17 cellular contexts compared by ENCODE assay signal in the genomic region with DNA sequence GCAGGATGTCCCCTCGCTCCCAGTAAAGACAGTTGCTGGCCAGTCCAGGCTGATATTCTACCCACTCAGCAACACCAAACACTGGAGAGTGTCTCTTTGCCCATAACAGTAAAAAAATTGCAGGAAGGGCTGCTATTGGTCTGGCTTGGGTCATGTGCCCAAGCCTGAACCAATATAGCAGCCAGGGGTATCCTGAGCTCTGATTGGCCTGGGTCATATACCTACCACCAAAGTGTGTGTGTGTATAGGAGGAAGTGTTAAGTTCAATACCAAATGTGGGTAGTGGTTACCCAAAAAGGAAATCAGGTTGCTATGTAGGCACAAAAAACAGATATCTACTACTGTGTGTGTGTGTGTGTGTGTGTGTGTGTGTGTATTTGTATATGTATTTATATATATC.
DNase-seq lines count a peak whose midpoint lies in the region; ATAC-seq and TF ChIP-seq lines count a peak whose summit lies in the region.
"Had no signal": no experiment of that assay in that cellular context is flagged by ENCODE, and none has a peak within 500 bp of the region (broad histone marks: within the 10 kb centered on the region; RNA-seq: fewer than 3 reads in every experiment).

No MANE protein-coding gene starts in this region.

- H3K27me3 ChIP-seq in Peyer's patch: no peaks in the 10 kb centered on the region
- H3K27me3 ChIP-seq: left lung, tibial artery had no signal

- peaks cover 0 to 5% (median 0%) of the 10 kb centered on the region in 4 donors for H3K9me3 ChIP-seq in Peyer's patch
- H3K9me3 ChIP-seq: left lung had no signal

- no peak for TF ChIP-seq CTCF in Peyer's patch (IDR thresholded peaks at IDR 0.05)

- H3K4me1 ChIP-seq in Peyer's patch: no peaks in the 10 kb centered on the region

- H3K36me3 Mint-ChIP-seq in activated naive CD4-positive, alpha-beta T cell treated with anti-CD3 and anti-CD28 coated beads, Interleukin-2, amount 50 U/mL, for 72 hours: no peaks in the 10 kb centered on the region
- H3K36me3 Mint-ChIP-seq: mesothelial cell of epicardium had no signal

- no peaks in the 10 kb centered on the region for H3K36me3 ChIP-seq in Peyer's patch
- H3K36me3 ChIP-seq: left lung, tibial artery had no signal

- ATAC-seq in activated naive CD4-positive, alpha-beta T cell treated with anti-CD3 and anti-CD28 coated beads, Interleukin-2, amount 50 U/mL, for 72 hours: peak; percentile 58 to 60
- peak; percentile 84 for ATAC-seq in stimulated activated naive CD8-positive, alpha-beta T cell treated with anti-CD3 and anti-CD28 coated beads, Interleukin-15, amount 100 ng/mL, for 72 hours
- ATAC-seq in HG03354 (IDR thresholded peaks at IDR 0.05; ENCODE audit: poor library complexity, severe bottlenecking, unreplicated experiment): no peak
- ATAC-seq: left lung had no signal

- peaks cover 0 to 4% of the 10 kb centered on the region in 2 donors for H3K9me3 Mint-ChIP-seq in activated naive CD4-positive, alpha-beta T cell treated with anti-CD3 and anti-CD28 coated beads, Interleukin-2, amount 50 U/mL, for 72 hours
- H3K9me3 Mint-ChIP-seq in stimulated activated naive CD8-positive, alpha-beta T cell treated with anti-CD3 and anti-CD28 coated beads, Interleukin-15, amount 100 ng/mL, for 72 hours: no peaks in the 10 kb centered on the region

- DNase-seq in activated naive CD4-positive, alpha-beta T cell treated with anti-CD3 and anti-CD28 coated beads, Interleukin-2, amount 50 U/mL, for 72 hours (ENCODE audit: low spot score in 2 of 2): no peak
- DNase-seq in activated naive CD4-positive, alpha-beta T cell treated with anti-CD3 and anti-CD28 coated beads, Interleukin-2, amount 50 U/mL, for 16 hours: no peak
- DNase-seq in Jurkat, Clone E6-1 (ENCODE audit: low read depth, low spot score): peak; percentile 65
- peak; percentile 27 for DNase-seq in central memory CD4-positive, alpha-beta T cell
- DNase-seq in stimulated activated naive CD8-positive, alpha-beta T cell treated with anti-CD3 and anti-CD28 coated beads, Interleukin-15, amount 100 ng/mL, for 72 hours: no peak
- DNase-seq in middle frontal gyrus (ENCODE audit: extremely low spot score, low spot score) (no peak), Peyer's patch (no peak)
- DNase-seq: activated CD4-positive, alpha-beta T cell treated with anti-CD3 and anti-CD28 coated beads, Interleukin-2, amount 50 U/mL, for 4 hours; activated T-cell treated with anti-CD3 and anti-CD28 coated beads, Interleukin-2, amount 50 U/mL, for 48 hours; left lung; NCI-H2081 treated with DMSO at 0.1 percent for 48 hours; NCI-H510A; stimulated activated naive CD4-positive, alpha-beta T cell; tibial artery had no signal

- TF ChIP-seq POLR2A in Peyer's patch (IDR thresholded peaks at IDR 0.05): no peak

- H3K4me3 ChIP-seq in Jurkat, Clone E6-1 (ENCODE audit: low read length): no peak overlapping the region
- no peak overlapping the region for H3K4me3 ChIP-seq in Peyer's patch
- H3K4me3 ChIP-seq: left lung, tibial artery had no signal

- peaks cover 7% of the 10 kb centered on the region for H3K27me3 Mint-ChIP-seq in stimulated activated naive CD8-positive, alpha-beta T cell treated with anti-CD3 and anti-CD28 coated beads, Interleukin-15, amount 100 ng/mL, for 72 hours

- no peak overlapping the region for H3K27ac Mint-ChIP-seq in activated naive CD4-positive, alpha-beta T cell treated with anti-CD3 and anti-CD28 coated beads, Interleukin-2, amount 50 U/mL, for 72 hours
- no peak overlapping the region for H3K27ac Mint-ChIP-seq in stimulated activated naive CD8-positive, alpha-beta T cell treated with anti-CD3 and anti-CD28 coated beads, Interleukin-15, amount 100 ng/mL, for 72 hours
- H3K27ac Mint-ChIP-seq: mesothelial cell of epicardium, progenitor cell of endocrine pancreas had no signal

- no peak overlapping the region for H3K4me3 Mint-ChIP-seq in stimulated activated naive CD8-positive, alpha-beta T cell treated with anti-CD3 and anti-CD28 coated beads, Interleukin-15, amount 100 ng/mL, for 72 hours
- H3K4me3 Mint-ChIP-seq: mesothelial cell of epicardium had no signal

- H3K27ac ChIP-seq in Peyer's patch: no peak overlapping the region
- H3K27ac ChIP-seq: left lung, tibial artery had no signal

- H3K4me1 Mint-ChIP-seq in stimulated activated naive CD8-positive, alpha-beta T cell treated with anti-CD3 and anti-CD28 coated beads, Interleukin-15, amount 100 ng/mL, for 72 hours: no peaks in the 10 kb centered on the region

Comparison
In these comparisons a context has a peak if more than half of its experiments do, and no peak if none do; other contexts are left out.
1. DNase-seq: peak in Jurkat, Clone E6-1 (single experiment) and central memory CD4-positive, alpha-beta T cell (single experiment); none in activated naive CD4-positive, alpha-beta T cell treated with anti-CD3 and anti-CD28 coated beads, Interleukin-2, amount 50 U/mL, for 72 hours (0 of 2), activated naive CD4-positive, alpha-beta T cell treated with anti-CD3 and anti-CD28 coated beads, Interleukin-2, amount 50 U/mL, for 16 hours (single experiment), stimulated activated naive CD8-positive, alpha-beta T cell treated with anti-CD3 and anti-CD28 coated beads, Interleukin-15, amount 100 ng/mL, for 72 hours (0 of 2), middle frontal gyrus (single experiment) and Peyer's patch (0 of 3).